In the genomic region with DNA sequence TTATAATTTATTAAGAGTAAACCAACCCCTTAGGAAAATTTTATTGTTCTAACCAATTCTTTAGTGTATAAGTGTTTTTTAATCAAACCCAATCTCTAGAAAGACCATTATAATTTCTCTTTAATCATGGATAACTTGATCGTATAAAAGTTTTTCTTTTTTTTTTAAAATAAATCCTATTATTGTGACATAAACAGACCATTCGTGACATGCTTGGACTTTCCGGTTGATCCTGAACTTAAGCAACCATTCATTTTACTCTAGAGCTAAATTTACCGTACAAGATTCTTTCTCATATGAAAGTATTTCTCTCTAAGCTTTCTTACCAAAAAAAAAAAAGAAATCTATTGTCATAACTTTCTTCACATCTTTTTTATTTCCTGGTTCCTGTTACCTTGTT, we compare ENCODE assay signal across 15 cellular contexts. TPM values are rescaled to one million over a fixed set of nuclear protein-coding genes. Genes with fewer than 3 reads are reported as not detected.
DNase-seq lines count a peak whose midpoint lies in the region; TF ChIP-seq lines count a peak whose summit lies in the region.
"Had no signal": no experiment of that assay in that cellular context is flagged by ENCODE, and none has a peak within 500 bp of the region (broad histone marks: within the 10 kb centered on the region; RNA-seq: fewer than 3 reads in every experiment).

No MANE protein-coding gene starts in this region.

- in situ Hi-C loops in ACHN (cut with HindIII; ENCODE audit: low pct_ligation_motif_present, low pct_unique_long_range_greater_than_20kb, low sequenced_read_pairs): no loop called here
- in situ Hi-C loops in transverse colon (cut with MboI; ENCODE audit: low pct_ligation_motif_present in 1 of 4, low pct_unique_long_range_greater_than_20kb in 1 of 4, low sequenced_read_pairs in 3 of 4): no loop called here

- H3K9me2 ChIP-seq in OCI-LY7 (ENCODE audit: insufficient read depth, low read length): no peaks in the 10 kb centered on the region

- TF ChIP-seq POLR2A in transverse colon (IDR thresholded peaks at IDR 0.05): no peak

- DNase-seq in ACHN (peak; percentile 6), OCI-LY7 (ENCODE audit: low spot score) (peak; percentile 32), iPS DF 4.7 (ENCODE audit: extremely low read depth, low spot score) (peak; percentile 19), posterior cingulate gyrus (no peak), transverse colon (no peak), HEK293T (ENCODE audit: extremely low spot score) (no peak)
- DNase-seq: C1 segment of cervical spinal cord; GM23248; NCI-H1105 treated with DMSO at 0.1 percent for 48 hours; NCI-H187; NCI-H526 treated with DMSO at 0.1 percent for 48 hours; NK-92 treated with Interleukin-12 subunit alpha and Interleukin-12 subunit beta, amount 100 ng/mL, for 24 hours; T-cell; T-helper 9 cell had no signal

- no TSS peak for BruUV-seq in OCI-LY7 (replicated peaks; lab: Mats Ljungman, UMichigan)

- no peaks in the 10 kb centered on the region for H4K20me1 ChIP-seq in OCI-LY7 (ENCODE audit: insufficient read depth, low read length)

- no peaks in the 10 kb centered on the region for H3K4me1 ChIP-seq in HEK293 (ENCODE audit: control insufficient read depth, insufficient read depth, low read length)
- H3K4me1 ChIP-seq in OCI-LY7 (ENCODE audit: insufficient read depth, low read length, poor library complexity, severe bottlenecking): no peaks in the 10 kb centered on the region
- no peaks in the 10 kb centered on the region for H3K4me1 ChIP-seq in transverse colon

- no peaks in the 10 kb centered on the region for H3K27me3 ChIP-seq in transverse colon

- H3K27ac ChIP-seq in HEK293 (ENCODE audit: extremely low read depth, low read depth, low read length) (no peak overlapping the region), OCI-LY7 (ENCODE audit: low read depth, low read length, poor library complexity, severe bottlenecking) (no peak overlapping the region), transverse colon (peak overlapping the region in 2 of 4 donors; percentile 30 to 41)
- H3K27ac ChIP-seq: GM23248 had no signal

- H3K4me3 ChIP-seq in HEK293 (ENCODE audit: low read depth, low read length) (no peak overlapping the region), OCI-LY7 (ENCODE audit: low read depth, low read length, poor library complexity, severe bottlenecking) (no peak overlapping the region), transverse colon (no peak overlapping the region)
- H3K4me3 ChIP-seq: GM23248 had no signal

- no peak overlapping the region for H2AFZ ChIP-seq in OCI-LY7 (ENCODE audit: low read length)
- H2AFZ ChIP-seq: GM23248 had no signal

- CTCF ChIA-PET in HEK293 (lab: Yijun Ruan, JAX): interaction anchor here (0.6 to 0.7 kb wide), 2 partner anchors 182 to 507 kb away, joined by 4 to 5 read pairs; no protein-coding TSS in a partner anchor
- CTCF ChIA-PET in OCI-LY7 (lab: Charles Lee; ENCODE audit: unreplicated experiment): no interaction called here
- CTCF ChIA-PET in HEK293T (lab: Yijun Ruan, JAX): no interaction called here

- intact Hi-C loops in OCI-LY7 (cut with micrococcal nuclease; ENCODE audit: unreplicated experiment) (no loop called here), posterior cingulate gyrus (cut with DNase I) (no loop called here), transverse colon (cut with DNase I; ENCODE audit: low total_unique reads) (no loop called here)

- no peak for TF ChIP-seq CTCF in HEK293 (tag by site-specific recombination; IDR thresholded peaks at IDR 0.05)
- TF ChIP-seq CTCF in OCI-LY7 (conservative IDR thresholded peaks at IDR 0.05; ENCODE audit: low read length): no peak
- no peak for TF ChIP-seq CTCF in transverse colon (IDR thresholded peaks at IDR 0.05)

- no peaks in the 10 kb centered on the region for H3K9me3 ChIP-seq in HEK293 (ENCODE audit: control insufficient read depth, insufficient read depth, low read depth, low read length)
- peaks cover 14% of the 10 kb centered on the region; the same call in 1 of the 2 replicates for H3K9me3 ChIP-seq in OCI-LY7 (ENCODE audit: low read length)
- peaks cover 11 to 12% of the 10 kb centered on the region in 2 donors for H3K9me3 ChIP-seq in transverse colon

- POLR2A ChIA-PET in HEK293 (lab: Yijun Ruan, JAX) (no interaction called here), OCI-LY7 (lab: Charles Lee) (no interaction called here), HEK293T (lab: Yijun Ruan, JAX) (no interaction called here)

- H3K79me2 ChIP-seq in OCI-LY7 (ENCODE audit: insufficient read depth, low read depth, low read length): no peaks in the 10 kb centered on the region

- no peak for TF ChIP-seq EP300 in transverse colon (IDR thresholded peaks at IDR 0.05; ENCODE audit: low read depth)

- no peaks in the 10 kb centered on the region for H3K36me3 ChIP-seq in HEK293 (ENCODE audit: control insufficient read depth in 2 of 2, insufficient read depth in 1 of 2, low read length in 2 of 2)
- no peaks in the 10 kb centered on the region for H3K36me3 ChIP-seq in OCI-LY7 (ENCODE audit: insufficient read depth, low read length)
- no peaks in the 10 kb centered on the region for H3K36me3 ChIP-seq in transverse colon

- no peak overlapping the region for H3K4me2 ChIP-seq in OCI-LY7 (ENCODE audit: low read length)

- 88 to 89% methylated on average over 4 of the region's 4 CpGs for WGBS in transverse colon (ENCODE audit: low coverage in 1 of 2), 2 donors

TF ChIP-seq in HEK293, 187 proteins besides CTCF, POLR2A, EP300 and RAD21:
- TF ChIP-seq SETDB1 (IDR thresholded peaks at IDR 0.05; ENCODE audit: insufficient read length, low read length): peak; percentile 79
- TF ChIP-seq, protein P1, sequence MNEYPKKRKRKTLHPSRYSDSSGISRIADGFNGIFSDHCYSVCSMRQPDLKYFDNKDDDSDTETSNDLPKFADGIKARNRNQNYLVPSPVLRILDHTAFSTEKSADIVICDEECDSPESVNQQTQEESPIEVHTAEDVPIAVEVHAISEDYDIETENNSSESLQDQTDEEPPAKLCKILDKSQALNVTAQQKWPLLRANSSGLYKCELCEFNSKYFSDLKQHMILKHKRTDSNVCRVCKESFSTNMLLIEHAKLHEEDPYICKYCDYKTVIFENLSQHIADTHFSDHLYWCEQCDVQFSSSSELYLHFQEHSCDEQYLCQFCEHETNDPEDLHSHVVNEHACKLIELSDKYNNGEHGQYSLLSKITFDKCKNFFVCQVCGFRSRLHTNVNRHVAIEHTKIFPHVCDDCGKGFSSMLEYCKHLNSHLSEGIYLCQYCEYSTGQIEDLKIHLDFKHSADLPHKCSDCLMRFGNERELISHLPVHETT (tag by site-specific recombination; IDR thresholded peaks at IDR 0.05): no peak
TF ChIP-seq in HEK293: peak in this region for 1.

TF ChIP-seq in HEK293T, 16 proteins besides CTCF, POLR2A, EP300 and RAD21:
- no peak for TF ChIP-seq TARDBP (IDR thresholded peaks at IDR 0.05)
- no peak for TF ChIP-seq FOXM1 (IDR thresholded peaks at IDR 0.05; ENCODE audit: borderline replicate concordance)
- TF ChIP-seq ARNT (IDR thresholded peaks at IDR 0.05): no peak
- TF ChIP-seq, protein P2, sequence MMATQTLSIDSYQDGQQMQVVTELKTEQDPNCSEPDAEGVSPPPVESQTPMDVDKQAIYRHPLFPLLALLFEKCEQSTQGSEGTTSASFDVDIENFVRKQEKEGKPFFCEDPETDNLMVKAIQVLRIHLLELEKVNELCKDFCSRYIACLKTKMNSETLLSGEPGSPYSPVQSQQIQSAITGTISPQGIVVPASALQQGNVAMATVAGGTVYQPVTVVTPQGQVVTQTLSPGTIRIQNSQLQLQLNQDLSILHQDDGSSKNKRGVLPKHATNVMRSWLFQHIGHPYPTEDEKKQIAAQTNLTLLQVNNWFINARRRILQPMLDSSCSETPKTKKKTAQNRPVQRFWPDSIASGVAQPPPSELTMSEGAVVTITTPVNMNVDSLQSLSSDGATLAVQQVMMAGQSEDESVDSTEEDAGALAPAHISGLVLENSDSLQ (IDR thresholded peaks at IDR 0.05): no peak
- TF ChIP-seq CTBP1 (IDR thresholded peaks at IDR 0.05; ENCODE audit: borderline replicate concordance): no peak
- TF ChIP-seq SUZ12 (IDR thresholded peaks at IDR 0.05): no peak
- TF ChIP-seq ZNF384 (IDR thresholded peaks at IDR 0.05): no peak
- TF ChIP-seq SP1 (IDR thresholded peaks at IDR 0.05): no peak
- no peak for TF ChIP-seq LEF1 (IDR thresholded peaks at IDR 0.05; ENCODE audit: borderline replicate concordance)
- no peak for TF ChIP-seq BHLHE40 (IDR thresholded peaks at IDR 0.05; ENCODE audit: borderline replicate concordance)
- TF ChIP-seq FOXA1 (IDR thresholded peaks at IDR 0.05): no peak
- TF ChIP-seq FOXK2 (IDR thresholded peaks at IDR 0.05): no peak
- no peak for TF ChIP-seq ELF4 (IDR thresholded peaks at IDR 0.05)
- no peak for TF ChIP-seq L3MBTL2 (conservative IDR thresholded peaks at IDR 0.05)
- TF ChIP-seq NFRKB (IDR thresholded peaks at IDR 0.05): no peak
- TF ChIP-seq HDGF (IDR thresholded peaks at IDR 0.05; ENCODE audit: borderline replicate concordance): no peak

RNA-seq across cellular contexts. Expression of a gene that starts 32.6 kb away (rescaled TPM):
- not detected in 2 replicates for total RNA-seq in OCI-LY7 (2014; rRNA removed; shearing (Covaris generic))
- total RNA-seq in OCI-LY7 (2022) (not detected in 2 replicates), transverse colon (10 to 100 TPM in 1 of 4 donors, 1 to 10 TPM in 3; 2.2 to 19.7 (median 6.7) TPM)

Comparison
In these comparisons a context has a peak if more than half of its experiments do, and no peak if none do; other contexts are left out.
1. DNase-seq: peak in ACHN (single experiment), OCI-LY7 (single experiment) and iPS DF 4.7 (single experiment); none in posterior cingulate gyrus (0 of 10), transverse colon (single experiment) and HEK293T (single experiment).